Comparison of ENCODE assay signal across 14 cellular contexts in the genomic region with DNA sequence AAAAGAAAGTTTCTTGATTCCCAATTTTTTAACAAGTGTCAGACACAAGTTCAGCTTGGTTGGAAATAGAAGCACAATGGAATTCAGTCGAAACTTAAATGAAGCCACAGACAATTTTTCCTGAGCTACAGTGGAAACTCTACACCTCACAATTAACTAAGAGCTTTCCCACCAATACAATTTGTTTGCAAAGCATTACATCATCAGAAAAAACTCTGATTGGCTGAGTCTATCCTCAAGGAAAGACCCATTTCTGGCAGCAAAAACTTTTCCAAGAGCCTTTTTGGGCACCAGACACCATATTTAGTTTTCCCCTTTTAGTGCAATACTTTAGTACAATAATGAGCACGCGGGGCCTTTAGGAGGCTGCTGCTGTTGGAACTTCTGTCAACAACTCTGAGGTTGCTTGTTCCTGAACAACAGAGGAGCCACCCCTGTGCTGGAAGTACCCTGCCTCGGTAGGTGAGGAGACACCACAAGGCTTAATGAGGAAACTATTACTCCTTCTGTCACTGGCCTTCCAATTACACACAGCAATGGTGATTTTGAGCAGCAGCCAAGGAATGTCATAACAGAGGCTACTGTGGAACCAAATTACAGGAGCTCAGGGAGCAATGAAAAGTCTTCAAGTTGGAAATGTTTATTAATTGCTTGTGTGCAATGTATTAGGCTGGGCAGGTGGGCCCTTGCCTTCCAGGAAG.
DNase-seq lines count a peak whose midpoint lies in the region; ATAC-seq and TF ChIP-seq lines count a peak whose summit lies in the region.
"Had no signal": no experiment of that assay in that cellular context is flagged by ENCODE, and none has a peak within 500 bp of the region (broad histone marks: within the 10 kb centered on the region; RNA-seq: fewer than 3 reads in every experiment).

No MANE protein-coding gene starts in this region.

- H2BK5ac ChIP-seq in IMR-90 (ENCODE audit: low read depth, low read length, poor library complexity, severe bottlenecking) = no peak overlapping the region

- no peaks in the 10 kb centered on the region for H3K79me2 ChIP-seq in Karpas-422 (ENCODE audit: low read length)

- H3K9ac ChIP-seq in IMR-90 (ENCODE audit: low read depth, low read length) = no peak overlapping the region
- H3K9ac ChIP-seq in Karpas-422 (ENCODE audit: low read length) = no peak overlapping the region

- H3K27ac Mint-ChIP-seq in Calu3 (ENCODE audit: unreplicated experiment) = no peak overlapping the region

- POLR2A ChIA-PET in IMR-90 (lab: Charles Lee; ENCODE audit: unreplicated experiment) = no interaction called here
- POLR2A ChIA-PET in RWPE1 (lab: Yijun Ruan, JAX; ENCODE audit: low non-redundant PET) = interaction anchor here (0.6 kb wide), 1 partner anchor 8 kb away, joined by 6 read pairs; no protein-coding TSS in a partner anchor

- BruUV-seq in IMR-90 (replicated peaks; lab: Mats Ljungman, UMichigan) = no TSS peak
- no TSS peak for BruUV-seq in Calu3 (replicated peaks; lab: Mats Ljungman, UMichigan)

- H3K27me3 Mint-ChIP-seq in Calu3 (ENCODE audit: unreplicated experiment) = no peaks in the 10 kb centered on the region

- H3K4me3 ChIP-seq in AG10803 (ENCODE audit: low read length) (no peak overlapping the region), IMR-90 (ENCODE audit: insufficient read depth, low read depth, low read length) (no peak overlapping the region), right cardiac atrium (ENCODE audit: low read length) (no peak overlapping the region), Karpas-422 (ENCODE audit: low read length) (no peak overlapping the region)

- H3K79me1 ChIP-seq in IMR-90 (ENCODE audit: low read depth in 1 of 2, low read length in 2 of 2) = no peaks in the 10 kb centered on the region

- WGBS in IMR-90 (ENCODE audit: extremely low coverage in 2 of 2, insufficient read length in 1 of 2), 2 experiments = no CpG with 5 or more reads among the region's 4 CpGs
- WGBS in right cardiac atrium = 60% methylated on average over 4 of the region's 4 CpGs

- no peak overlapping the region for H2AK5ac ChIP-seq in IMR-90 (ENCODE audit: low read depth, low read length)

- peaks cover 11% of the 10 kb centered on the region for H3K27me3 ChIP-seq in IMR-90 (ENCODE audit: control insufficient read depth, insufficient read depth, low read length)
- no peaks in the 10 kb centered on the region for H3K27me3 ChIP-seq in right cardiac atrium (ENCODE audit: control insufficient read depth, insufficient read depth)
- H3K27me3 ChIP-seq in Karpas-422 (ENCODE audit: low read length) = no peaks in the 10 kb centered on the region

- in situ Hi-C loops in IMR-90 (cut with MboI; ENCODE audit: low sequenced_read_pairs) = no loop called here

- no peak overlapping the region for H3K14ac ChIP-seq in IMR-90 (replicated peaks; ENCODE audit: low read depth, low read length)

- H4K20me1 ChIP-seq in IMR-90 (ENCODE audit: insufficient read depth, low read length) (no peaks in the 10 kb centered on the region; the same call in 1 of the 2 replicates), Karpas-422 (ENCODE audit: insufficient read depth, low read depth, low read length) (no peaks in the 10 kb centered on the region)

- intact Hi-C loops in IMR-90 (cut with micrococcal nuclease) (no loop called here), right cardiac atrium (cut with DNase I) (no loop called here), Calu3 (cut with micrococcal nuclease; ENCODE audit: unreplicated experiment) (no loop called here), left colon (cut with DNase I, micrococcal nuclease) (no loop called here)

- H2BK120ac ChIP-seq in IMR-90 (ENCODE audit: low read depth, low read length) = no peak overlapping the region

- H3K9me3 Mint-ChIP-seq in Calu3 (ENCODE audit: low read depth, unreplicated experiment) = no peaks in the 10 kb centered on the region

- H2BK20ac ChIP-seq in IMR-90 (ENCODE audit: low read depth, low read length) = no peak overlapping the region

- TF ChIP-seq CTCF in AG10803 (conservative IDR thresholded peaks at IDR 0.05; ENCODE audit: low read length) (no peak), IMR-90 (conservative IDR thresholded peaks at IDR 0.05; ENCODE audit: low read depth, low read length) (no peak), RWPE1 (conservative IDR thresholded peaks at IDR 0.05; ENCODE audit: low read depth) (no peak), Calu3 (IDR thresholded peaks at IDR 0.05; ENCODE audit: unreplicated experiment) (no peak)

- no peak overlapping the region for H3K4ac ChIP-seq in IMR-90 (ENCODE audit: low read depth, low read length)

- dilution Hi-C loops in IMR-90 (cut with HindIII; ENCODE audit: low sequenced_read_pairs, unreplicated experiment) = no loop called here

- DNase-seq in AG10803 (ENCODE audit: low read depth) (peak; percentile 21), IMR-90 (peak; percentile 49), astrocyte of the hippocampus (ENCODE audit: low read depth, low spot score) (peak; percentile 69), right cardiac atrium (no peak), RWPE1 (ENCODE audit: low spot score) (no peak), Calu3 (no peak), left colon (no peak), Karpas-422 (no peak)
- DNase-seq: activated T-cell treated with anti-CD3 and anti-CD28 coated beads for 4 hours; amniotic stem cell; effector CD4-positive, alpha-beta T cell; NCI-H1694 treated with DMSO at 0.1 percent for 48 hours; SW 1271 had no signal

- no peak overlapping the region for H2AK9ac ChIP-seq in IMR-90 (replicated peaks; ENCODE audit: low read depth, low read length, poor library complexity)

- H2BK15ac ChIP-seq in IMR-90 (ENCODE audit: low read depth, low read length) = no peak overlapping the region

- H4K8ac ChIP-seq in IMR-90 (ENCODE audit: low read depth in 2 of 2, low read length in 2 of 2) = no peak overlapping the region

- H3K9me3 ChIP-seq in IMR-90 (ENCODE audit: control insufficient read depth, insufficient read depth, low read length) (no peaks in the 10 kb centered on the region), right cardiac atrium (ENCODE audit: control insufficient read depth, low read length) (no peaks in the 10 kb centered on the region), Karpas-422 (ENCODE audit: low read length) (no peaks in the 10 kb centered on the region)

- peak overlapping the region; percentile 75; the same call in 1 of the 2 replicates for H3K4me2 ChIP-seq in IMR-90 (ENCODE audit: low read depth, low read length)
- no peak overlapping the region for H3K4me2 ChIP-seq in Karpas-422 (ENCODE audit: low read depth, low read length, poor library complexity, severe bottlenecking)

- TF ChIP-seq POLR2A in IMR-90 (IDR thresholded peaks at IDR 0.05; ENCODE audit: low read depth, low read length) = no peak

- H3K27ac ChIP-seq in IMR-90 (ENCODE audit: insufficient read depth, low read length) (no peak overlapping the region), right cardiac atrium (ENCODE audit: low read length) (no peak overlapping the region), RWPE1 (no peak overlapping the region), Karpas-422 (ENCODE audit: low read length) (no peak overlapping the region)

- TF ChIP-seq RAD21 in IMR-90 (IDR thresholded peaks at IDR 0.05; ENCODE audit: low read length) = no peak

- H3K18ac ChIP-seq in IMR-90 (ENCODE audit: low read depth, low read length) = no peak overlapping the region

- peaks cover 18% of the 10 kb centered on the region for H3K36me3 Mint-ChIP-seq in Calu3 (ENCODE audit: insufficient read depth, unreplicated experiment)

- H3K4me3 Mint-ChIP-seq in Calu3 (ENCODE audit: low read depth, unreplicated experiment) = no peak overlapping the region

- no peaks in the 10 kb centered on the region for H3K4me1 ChIP-seq in IMR-90 (ENCODE audit: control insufficient read depth, insufficient read depth, low read length)
- H3K4me1 ChIP-seq in right cardiac atrium (ENCODE audit: control insufficient read depth, insufficient read depth, low read length) = no peaks in the 10 kb centered on the region
- no peaks in the 10 kb centered on the region for H3K4me1 ChIP-seq in Karpas-422 (ENCODE audit: low read length)

- no peak overlapping the region for H3K56ac ChIP-seq in IMR-90 (ENCODE audit: extremely low read depth, insufficient read depth, low read length)

- CTCF ChIA-PET in IMR-90 (lab: Yijun Ruan, JAX) (interaction anchor here (1.2 kb wide), 2 partner anchors 221 to 393 kb away, joined by 3 to 5 read pairs; no protein-coding TSS in a partner anchor), RWPE1 (lab: Yijun Ruan, JAX) (interaction anchor here (0.5 to 0.8 kb wide), 2 partner anchors 118 to 210 kb away, joined by 4 to 5 read pairs; no protein-coding TSS in a partner anchor), Calu3 (lab: Charles Lee) (no interaction called here)

- H3K36me3 ChIP-seq in IMR-90 (ENCODE audit: control insufficient read depth, insufficient read depth, low read length) (no peaks in the 10 kb centered on the region), Karpas-422 (ENCODE audit: insufficient read depth, low read length) (no peaks in the 10 kb centered on the region)

- ATAC-seq in IMR-90 (ENCODE audit: low read depth) (peak; percentile 74; the same call in 1 of the 2 replicates), right cardiac atrium (peak; percentile 57 to 75), left colon (no peak)
- ATAC-seq: activated CD4-positive, CD25-positive, alpha-beta regulatory T cell treated with anti-CD3 and anti-CD28 coated beads, Interleukin-2, amount 50 U/mL, for 24 hours had no signal

- no peak overlapping the region for H4K91ac ChIP-seq in IMR-90 (ENCODE audit: insufficient read depth, low read depth, low read length)

- no peaks in the 10 kb centered on the region for H3K9me2 ChIP-seq in Karpas-422 (replicated peaks; ENCODE audit: insufficient read depth, low read length)

- peaks cover 34% of the 10 kb centered on the region for H3K4me1 Mint-ChIP-seq in Calu3 (ENCODE audit: low read depth, unreplicated experiment)

- no peak overlapping the region for H2AFZ ChIP-seq in IMR-90 (replicated peaks; ENCODE audit: low read length, poor library complexity)
- H2AFZ ChIP-seq in Karpas-422 (ENCODE audit: low read length) = no peak overlapping the region

- no peaks in the 10 kb centered on the region for H3K9me1 ChIP-seq in IMR-90 (ENCODE audit: insufficient read depth, low read length)

- no peak overlapping the region for H3K23ac ChIP-seq in IMR-90 (ENCODE audit: low read depth, low read length)

- no peak overlapping the region for H4K5ac ChIP-seq in IMR-90 (ENCODE audit: low read depth, low read length)

TF ChIP-seq in IMR-90, 13 proteins besides CTCF, POLR2A, EP300 and RAD21:
- TF ChIP-seq RFX5 (IDR thresholded peaks at IDR 0.05; ENCODE audit: low read depth, low read length) (no peak), MAFK (IDR thresholded peaks at IDR 0.05; ENCODE audit: low read depth, low read length) (no peak), CEBPB (IDR thresholded peaks at IDR 0.05; ENCODE audit: low read depth, low read length) (0 out of 2 replicates have a peak, but pooled peaks have one; percentile 5), CHD1 (IDR thresholded peaks at IDR 0.05; ENCODE audit: low read depth, low read length) (no peak), NFE2L2 (IDR thresholded peaks at IDR 0.05; ENCODE audit: low read depth, low read length) (no peak), MXI1 (IDR thresholded peaks at IDR 0.05; ENCODE audit: borderline replicate concordance, low read depth, low read length) (no peak), FOS (IDR thresholded peaks at IDR 0.05; ENCODE audit: low read depth, low read length) (no peak)

Comparison
In these comparisons a context has a peak if more than half of its experiments do, and no peak if none do; other contexts are left out.
1. DNase-seq: peak in AG10803 (single experiment), IMR-90 (single experiment) and astrocyte of the hippocampus (single experiment); none in right cardiac atrium (0 of 3), RWPE1 (single experiment), Calu3 (single experiment), left colon (0 of 2) and Karpas-422 (single experiment).